In the genomic region with DNA sequence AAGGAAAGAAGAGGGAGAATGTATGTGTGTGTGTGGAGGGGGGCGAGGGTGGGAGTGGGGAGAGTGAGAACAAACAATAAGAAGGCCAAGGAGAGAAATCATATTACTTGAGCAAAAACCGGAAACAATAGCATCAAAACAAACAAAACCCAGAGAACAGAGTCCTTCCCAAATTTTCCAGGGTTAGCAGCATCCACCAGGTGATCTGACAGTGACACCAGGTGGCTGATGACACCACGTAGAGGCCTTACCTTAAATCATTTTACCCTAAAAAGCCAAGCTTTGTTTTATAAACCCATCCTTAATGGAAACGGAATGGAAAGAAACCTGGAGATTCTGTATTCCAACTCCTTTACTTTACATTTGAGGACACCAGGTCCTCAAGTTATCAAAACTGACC, we compare ENCODE assay signal across 17 cellular contexts. TPM values are rescaled to one million over a fixed set of nuclear protein-coding genes. Genes with fewer than 3 reads are reported as not detected.
DNase-seq lines count a peak whose midpoint lies in the region; ATAC-seq, FAIRE-seq and TF ChIP-seq lines count a peak whose summit lies in the region.
"Had no signal": no experiment of that assay in that cellular context is flagged by ENCODE, and none has a peak within 500 bp of the region (broad histone marks: within the 10 kb centered on the region; RNA-seq: fewer than 3 reads in every experiment).

No MANE protein-coding gene starts in this region.

- no peak overlapping the region for H3K4ac ChIP-seq in mesenchymal stem cell (ENCODE audit: low read depth in 1 of 2, low read length in 2 of 2)

- no peak overlapping the region for H3K18ac ChIP-seq in mesenchymal stem cell (ENCODE audit: low read depth in 1 of 2, low read length in 2 of 2)

- in situ Hi-C loops in mammary epithelial cell (cut with MboI; ENCODE audit: low sequenced_read_pairs in 2 of 2), result loop anchor here in 1 of 2 donors (25.0 kb wide), 1 partner anchor 585 kb away; no protein-coding TSS in a partner anchor

- no peak for TF ChIP-seq EP300 in esophagus muscularis mucosa (IDR thresholded peaks at IDR 0.05)

- H3K9ac ChIP-seq in mammary epithelial cell (ENCODE audit: insufficient read depth, low read length) (no peak overlapping the region), mesenchymal stem cell (ENCODE audit: low read length) (no peak overlapping the region)

- no peaks in the 10 kb centered on the region for H3K9me3 Mint-ChIP-seq in activated CD8-positive, alpha-beta memory T cell treated with anti-CD3 and anti-CD28 coated beads, Interleukin-2, amount 10 ng/mL, durations not matched to agents 7 days and 5 days (ENCODE audit: low read depth)
- H3K9me3 Mint-ChIP-seq: activated B cell treated with CpG ODN at 0.5 μM for 24 hours had no signal

- CTCF ChIA-PET in mammary epithelial cell (lab: Charles Lee; ENCODE audit: low non-redundant PET), result interaction anchor here (0.6 to 1.0 kb wide), 2 partner anchors 341 to 584 kb away, joined by 4 to 5 read pairs; no protein-coding TSS in a partner anchor
- CTCF ChIA-PET in activated CD8-positive, alpha-beta memory T cell treated with anti-CD3 and anti-CD28 coated beads, Interleukin-2, amount 10 ng/mL, durations not matched to agents 7 days and 5 days (lab: Charles Lee), result no interaction called here

- no peak overlapping the region for H2BK15ac ChIP-seq in mesenchymal stem cell (ENCODE audit: low read depth, poor library complexity, severe bottlenecking)

- no peak overlapping the region for H2BK120ac ChIP-seq in mesenchymal stem cell (ENCODE audit: low read depth, low read length)

- H2BK5ac ChIP-seq in mesenchymal stem cell (ENCODE audit: low read depth, low read length, poor library complexity, severe bottlenecking), result no peak overlapping the region

- FAIRE-seq in D721Med (lab: Jason Lieb, UNC), result peak; percentile 41

- H3K36me3 ChIP-seq in mammary epithelial cell (ENCODE audit: insufficient read depth, low read length), result no peaks in the 10 kb centered on the region
- no peaks in the 10 kb centered on the region for H3K36me3 ChIP-seq in esophagus muscularis mucosa
- no peaks in the 10 kb centered on the region for H3K36me3 ChIP-seq in mesenchymal stem cell (ENCODE audit: control insufficient read depth in 1 of 2, insufficient read depth in 2 of 2, low read depth in 1 of 2, low read length in 2 of 2)
- H3K36me3 ChIP-seq: BE2C, neutrophil, right lobe of liver, tibial artery had no signal

- H3K27ac Mint-ChIP-seq in activated CD8-positive, alpha-beta memory T cell treated with anti-CD3 and anti-CD28 coated beads, Interleukin-2, amount 10 ng/mL, durations not matched to agents 7 days and 5 days, result no peak overlapping the region
- H3K27ac Mint-ChIP-seq: activated B cell treated with CpG ODN at 0.5 μM for 24 hours had no signal

- H3K4me3 Mint-ChIP-seq in activated CD8-positive, alpha-beta memory T cell treated with anti-CD3 and anti-CD28 coated beads, Interleukin-2, amount 10 ng/mL, durations not matched to agents 7 days and 5 days, result no peak overlapping the region
- H3K4me3 Mint-ChIP-seq: activated B cell treated with CpG ODN at 0.5 μM for 24 hours had no signal

- H3K4me3 ChIP-seq in mammary epithelial cell (replicated peaks in 1 of 3; ENCODE audit: insufficient read depth in 1 of 3, low read depth in 2 of 3, low read length in 3 of 3) (no peak overlapping the region), esophagus muscularis mucosa (no peak overlapping the region), mesenchymal stem cell (ENCODE audit: insufficient read depth in 1 of 2, low read depth in 1 of 2, low read length in 2 of 2) (no peak overlapping the region)
- H3K4me3 ChIP-seq: dorsolateral prefrontal cortex, right lobe of liver, tibial artery had no signal

- no peak for TF ChIP-seq POLR2A in esophagus muscularis mucosa (IDR thresholded peaks at IDR 0.05; ENCODE audit: low read depth)

- DNase-seq in D721Med (ENCODE audit: insufficient read length, low spot score) (no peak), NCI-H2196 (lab: John Stamatoyannopoulos, UW; ENCODE audit: unreplicated experiment) (peak; percentile 43), mammary epithelial cell (no peak), esophagus muscularis mucosa (ENCODE audit: extremely low spot score) (no peak), left colon (no peak), mesenchymal stem cell (no peak)
- DNase-seq in activated CD8-positive, alpha-beta memory T cell treated with anti-CD3 and anti-CD28 coated beads, Interleukin-2, amount 10 ng/mL, durations not matched to agents 7 days and 5 days, result no peak
- DNase-seq: activated B cell treated with CpG ODN at 0.5 μM for 24 hours; activated naive CD4-positive, alpha-beta T cell treated with Interleukin-2 at 50 U/mL for 16 hours; BE2C; dorsolateral prefrontal cortex; NCI-H2227 treated with DMSO at 0.1 percent for 48 hours; right lobe of liver; stimulated activated CD4-positive, alpha-beta T cell treated with anti-CD3 and anti-CD28 coated beads, Interleukin-2, amount 100 ng/mL, for 48 hours; tibial artery had no signal

- no peak overlapping the region for H4K91ac ChIP-seq in mesenchymal stem cell (ENCODE audit: low read length)

- H3K36me3 Mint-ChIP-seq in activated CD8-positive, alpha-beta memory T cell treated with anti-CD3 and anti-CD28 coated beads, Interleukin-2, amount 10 ng/mL, durations not matched to agents 7 days and 5 days, result no peaks in the 10 kb centered on the region

- 27% methylated on average over 3 of the region's 4 CpGs for WGBS in mammary epithelial cell (ENCODE audit: low coverage, missing lambda C conversion rate)
- 76% methylated on average over 4 of the region's 4 CpGs for WGBS in esophagus muscularis mucosa
- WGBS in mesenchymal stem cell, result 84% methylated on average over 3 of the region's 4 CpGs

- H2BK12ac ChIP-seq in mesenchymal stem cell (ENCODE audit: low read length in 2 of 2), result no peak overlapping the region

- no peak overlapping the region for H3K23ac ChIP-seq in mesenchymal stem cell (ENCODE audit: low read length in 2 of 2)

- peaks cover 9% of the 10 kb centered on the region for H3K4me1 ChIP-seq in mammary epithelial cell (ENCODE audit: insufficient read depth, low read length)
- peaks cover 0 to 14% (median 12%) of the 10 kb centered on the region in 4 donors for H3K4me1 ChIP-seq in esophagus muscularis mucosa
- no peaks in the 10 kb centered on the region for H3K4me1 ChIP-seq in mesenchymal stem cell (ENCODE audit: control insufficient read depth, insufficient read depth, low read depth, low read length)
- H3K4me1 ChIP-seq: BE2C, right lobe of liver had no signal

- H3K27ac ChIP-seq in mammary epithelial cell (ENCODE audit: insufficient read depth, low read depth, low read length) (no peak overlapping the region), esophagus muscularis mucosa (replicated peaks in 1 of 4) (no peak overlapping the region), mesenchymal stem cell (ENCODE audit: low read length, poor library complexity, severe bottlenecking) (no peak overlapping the region)
- H3K27ac ChIP-seq: dorsolateral prefrontal cortex, neutrophil, right lobe of liver, tibial artery had no signal

- H3K27me3 ChIP-seq in mammary epithelial cell (ENCODE audit: insufficient read depth, low read length) (no peaks in the 10 kb centered on the region), esophagus muscularis mucosa (peaks cover 0 to 82% (median 16%) of the 10 kb centered on the region in 4 donors), mesenchymal stem cell (ENCODE audit: control insufficient read depth in 1 of 2, insufficient read depth in 1 of 2, low read length in 2 of 2) (peaks cover 0 to 29% of the 10 kb centered on the region in 2 experiments)

- H3K4me2 ChIP-seq in mammary epithelial cell (ENCODE audit: insufficient read depth, low read depth, low read length) (no peak overlapping the region), mesenchymal stem cell (ENCODE audit: low read length, poor library complexity, severe bottlenecking) (no peak overlapping the region)

- H3K79me1 ChIP-seq in mesenchymal stem cell (replicated peaks; ENCODE audit: low read length, poor library complexity, severe bottlenecking), result no peaks in the 10 kb centered on the region

- H2AFZ ChIP-seq in mammary epithelial cell (ENCODE audit: low read depth, low read length) (no peak overlapping the region), mesenchymal stem cell (ENCODE audit: low read depth, low read length) (no peak overlapping the region)

- H4K8ac ChIP-seq in mesenchymal stem cell (ENCODE audit: low read length), result no peak overlapping the region

- peak; percentile 27 for TF ChIP-seq CTCF in D721Med (IDR thresholded peaks at IDR 0.05; ENCODE audit: insufficient read depth, missing control alignments)
- TF ChIP-seq CTCF in GM12872 (IDR thresholded peaks at IDR 0.05; ENCODE audit: insufficient read depth, low read depth, low read length), result 0 out of 3 replicates have a peak, but pooled peaks have one; percentile 25
- peak; percentile 22 to 56 for TF ChIP-seq CTCF in mammary epithelial cell (conservative IDR thresholded peaks at IDR 0.05 in 1 of 2, IDR thresholded peaks at IDR 0.05 in 1 of 2; ENCODE audit: extremely low read depth in 1 of 2, insufficient read depth in 1 of 2, low read depth in 1 of 2, low read length in 2 of 2)
- peak in 1 of 3 experiments; percentile 4 for TF ChIP-seq CTCF in esophagus muscularis mucosa (IDR thresholded peaks at IDR 0.05)

- no peak for ATAC-seq in left colon
- ATAC-seq in activated CD8-positive, alpha-beta memory T cell treated with anti-CD3 and anti-CD28 coated beads, Interleukin-2, amount 10 ng/mL, durations not matched to agents 7 days and 5 days, result no peak

- H3K4me1 Mint-ChIP-seq in activated CD8-positive, alpha-beta memory T cell treated with anti-CD3 and anti-CD28 coated beads, Interleukin-2, amount 10 ng/mL, durations not matched to agents 7 days and 5 days, result peaks cover 4% of the 10 kb centered on the region

- no TSS peak for BruUV-seq in mammary epithelial cell (replicated peaks; lab: Mats Ljungman, UMichigan)

- intact Hi-C loops in mammary epithelial cell (cut with micrococcal nuclease), result loop anchor here (1.0 to 2.0 kb wide), 6 partner anchors 187 to 591 kb away; no protein-coding TSS in a partner anchor
- intact Hi-C loops in esophagus muscularis mucosa (cut with DNase I), result no loop called here
- intact Hi-C loops in left colon (cut with DNase I, micrococcal nuclease), result no loop called here

- H2AK5ac ChIP-seq in mesenchymal stem cell (ENCODE audit: low read length, severe bottlenecking), result no peak overlapping the region

- dilution Hi-C loops in mammary epithelial cell (cut with HindIII; ENCODE audit: low sequenced_read_pairs), result no loop called here

- peaks cover 71% of the 10 kb centered on the region for H3K27me3 Mint-ChIP-seq in activated CD8-positive, alpha-beta memory T cell treated with anti-CD3 and anti-CD28 coated beads, Interleukin-2, amount 10 ng/mL, durations not matched to agents 7 days and 5 days

- H3K9me3 ChIP-seq in mammary epithelial cell (replicated peaks; ENCODE audit: insufficient read depth, low read length) (no peaks in the 10 kb centered on the region), esophagus muscularis mucosa (no peaks in the 10 kb centered on the region), mesenchymal stem cell (ENCODE audit: control insufficient read depth, low read length) (no peaks in the 10 kb centered on the region)
- H3K9me3 ChIP-seq: BE2C, neutrophil, right lobe of liver, tibial artery had no signal

- no peaks in the 10 kb centered on the region for H3K79me2 ChIP-seq in mammary epithelial cell (ENCODE audit: insufficient read depth, low read length)

- no peaks in the 10 kb centered on the region for H4K20me1 ChIP-seq in mammary epithelial cell (ENCODE audit: insufficient read depth, low read length)

- H3K14ac ChIP-seq in mesenchymal stem cell (ENCODE audit: low read length in 2 of 2), result no peak overlapping the region

RNA-seq across cellular contexts. Expression of gene CDCA7, which starts 42.9 kb away (rescaled TPM):
- total RNA-seq in mammary epithelial cell, result 10 to 100 TPM in 1 of 2 donors, 1 to 10 TPM in 1; 2.5 to 20.0 TPM
- polyA plus RNA-seq in mammary epithelial cell, result 34.4 TPM
- polyA minus RNA-seq in mammary epithelial cell, result 39.2 TPM
- 1 to 10 TPM in 2 of 4 donors, under 1 TPM in 2; 0.42 to 3.1 (median 1.2) TPM for total RNA-seq in esophagus muscularis mucosa
- 10 to 100 TPM; 22.8 to 28.3 TPM for total RNA-seq in left colon
- total RNA-seq in activated CD8-positive, alpha-beta memory T cell treated with anti-CD3 and anti-CD28 coated beads, Interleukin-2, amount 10 ng/mL, durations not matched to agents 7 days and 5 days, result 10 to 100 TPM; 74.4 to 89.0 TPM
- polyA plus RNA-seq in mesenchymal stem cell (2013, experiment 1 of 2), result 6.3 TPM
- polyA plus RNA-seq in mesenchymal stem cell (2013, experiment 2 of 2), result 6.3 TPM
